8 cellular contexts compared by ENCODE assay signal in genomic region chr7:100889761-100890639, GRCh38. TPM values are rescaled to one million over a fixed set of nuclear protein-coding genes. Genes with fewer than 3 reads are reported as not detected.
A peak's percentile ranks its signal among the peaks of the same experiment; 100 is the strongest.
DNase-seq lines count a peak whose midpoint lies in the region; ATAC-seq and TF ChIP-seq lines count a peak whose summit lies in the region.

No MANE protein-coding gene starts in this region.

- H3K9me3 Mint-ChIP-seq in IgD-negative memory B cell, result no peaks in the 10 kb centered on the region

- DNase-seq in Caki2 (ENCODE audit: low read depth) (peak; percentile 89), OCI-M1 (lab: John Stamatoyannopoulos, UW) (peak; percentile 99), activated T-cell treated with anti-CD3 and anti-CD28 coated beads for 4 hours (peak; percentile 78), epithelial cell of proximal tubule (ENCODE audit: low read depth) (peak; percentile 35)
- DNase-seq in stimulated activated CD8-positive, alpha-beta memory T cell treated with anti-CD3 and anti-CD28 coated beads, Interleukin-4, amount 100 ng/mL, for 24 hours (ENCODE audit: low read depth), result peak; percentile 86

- H3K4me3 ChIP-seq in epithelial cell of proximal tubule (ENCODE audit: low read depth, low read length) (peak overlapping the region; percentile 70), mucosa of rectum (ENCODE audit: low read length in 2 of 2) (peak overlapping the region; percentile 75 to 80)

- in situ Hi-C loops in Caki2 (cut with HindIII; ENCODE audit: low pct_unique_long_range_greater_than_20kb, low sequenced_read_pairs), result no loop called here

- H3K4me3 Mint-ChIP-seq in IgD-negative memory B cell, result peak overlapping the region; percentile 86 to 96 (median 94)

- H3K27ac Mint-ChIP-seq in IgD-negative memory B cell, result peak overlapping the region in 2 of 3 donors; percentile 23 to 93

- peaks cover 24 to 38% of the 10 kb centered on the region in 2 donors for H3K36me3 ChIP-seq in mucosa of rectum (ENCODE audit: control insufficient read depth in 2 of 2, insufficient read depth in 2 of 2, low read length in 2 of 2)

- peak overlapping the region; percentile 56 to 74 for H3K9ac ChIP-seq in mucosa of rectum (ENCODE audit: low read depth in 1 of 2, low read length in 2 of 2)

- H3K27me3 ChIP-seq in mucosa of rectum (ENCODE audit: control insufficient read depth in 2 of 2, insufficient read depth in 2 of 2, low read length in 2 of 2), result peaks cover 0 to 3% of the 10 kb centered on the region in 2 donors

- H3K27ac ChIP-seq in mucosa of rectum (ENCODE audit: low read depth in 2 of 2, low read length in 2 of 2), result peak overlapping the region; percentile 93 to 95

- no peaks in the 10 kb centered on the region for H3K9me3 ChIP-seq in mucosa of rectum (ENCODE audit: control insufficient read depth in 2 of 2, low read length in 2 of 2)

- H3K36me3 Mint-ChIP-seq in IgD-negative memory B cell, result peaks cover 8% of the 10 kb centered on the region

- peaks cover 29 to 33% (median 30%) of the 10 kb centered on the region in 3 donors for H3K4me1 Mint-ChIP-seq in IgD-negative memory B cell

- TF ChIP-seq CTCF in epithelial cell of proximal tubule (conservative IDR thresholded peaks at IDR 0.05; ENCODE audit: low read depth, low read length), result no peak

- peak; percentile 68 for ATAC-seq in GM21447 (IDR thresholded peaks at IDR 0.05; ENCODE audit: unreplicated experiment)

- H3K27me3 Mint-ChIP-seq in IgD-negative memory B cell, result peaks cover 20% of the 10 kb centered on the region

- peaks cover 35 to 39% of the 10 kb centered on the region in 2 donors for H3K4me1 ChIP-seq in mucosa of rectum (ENCODE audit: control insufficient read depth in 2 of 2, insufficient read depth in 2 of 2, low read length in 2 of 2)

RNA-seq across cellular contexts. Expression of gene UFSP1, which starts 0.5 kb away (rescaled TPM):
- total RNA-seq in Caki2 (2014; rRNA removed; shearing (Covaris generic); ENCODE audit: low replicate concordance), result 7.4 and 11.8 TPM in 2 replicates
- polyA plus RNA-seq in IgD-negative memory B cell, result 2.5 TPM
- total RNA-seq in epithelial cell of proximal tubule, result 0.58 and 4.3 TPM in 2 replicates

RNA-seq across cellular contexts. Expression of gene ACHE, which starts 5.7 kb away (rescaled TPM):
- total RNA-seq in Caki2 (2014; rRNA removed; shearing (Covaris generic); ENCODE audit: low replicate concordance), result not detected in 2 replicates
- polyA plus RNA-seq in IgD-negative memory B cell, result not detected
- total RNA-seq in epithelial cell of proximal tubule, result 0.51 and 3.3 TPM in 2 replicates

RNA-seq across cellular contexts. Expression of gene SRRT, which starts 15.1 kb away (rescaled TPM):
- total RNA-seq in Caki2 (2014; rRNA removed; shearing (Covaris generic); ENCODE audit: low replicate concordance), result 72.5 and 75.8 TPM in 2 replicates
- polyA plus RNA-seq in IgD-negative memory B cell, result 79.7 TPM
- total RNA-seq in epithelial cell of proximal tubule, result 83.3 and 154 TPM in 2 replicates

RNA-seq across cellular contexts. Expression of gene TRIP6, which starts 22.8 kb away (rescaled TPM):
- total RNA-seq in Caki2 (2014; rRNA removed; shearing (Covaris generic); ENCODE audit: low replicate concordance), result 234 and 286 TPM in 2 replicates
- polyA plus RNA-seq in IgD-negative memory B cell, result 4.6 TPM
- 112 and 117 TPM in 2 replicates for total RNA-seq in epithelial cell of proximal tubule

RNA-seq across cellular contexts. Expression of gene SLC12A9, which starts 37.5 kb away (rescaled TPM):
- total RNA-seq in Caki2 (2014; rRNA removed; shearing (Covaris generic); ENCODE audit: low replicate concordance), result 16.5 and 19.8 TPM in 2 replicates
- polyA plus RNA-seq in IgD-negative memory B cell, result 11.4 TPM
- total RNA-seq in epithelial cell of proximal tubule, result 11.4 and 18.4 TPM in 2 replicates

Comparison
In these comparisons a context has a peak if more than half of its experiments do, and no peak if none do; other contexts are left out.
1. Peak in every context shown above with its lines: DNase-seq, ATAC-seq, H3K4me3 ChIP-seq and H3K27ac ChIP-seq.
2. DNase-seq: peak in every context shown above with its lines; median percentile 99 in OCI-M1; 89 in Caki2; 86 in stimulated activated CD8-positive, alpha-beta memory T cell treated with anti-CD3 and anti-CD28 coated beads, Interleukin-4, amount 100 ng/mL, for 24 hours; 78 in activated T-cell treated with anti-CD3 and anti-CD28 coated beads for 4 hours; 35 in epithelial cell of proximal tubule.